In genomic region chr21:37562920-37563640, GRCh38 we compare ENCODE assay signal across 8 cellular contexts.
DNase-seq lines count a peak whose midpoint lies in the region; ATAC-seq, FAIRE-seq and TF ChIP-seq lines count a peak whose summit lies in the region.

No MANE protein-coding gene starts in this region.

- no peaks in the 10 kb centered on the region for H3K36me3 Mint-ChIP-seq in activated CD8-positive, alpha-beta T cell treated with anti-CD3 and anti-CD28 coated beads, Interleukin-2, amount 10 ng/mL, durations not matched to agents 7 days and 5 days (ENCODE audit: low read depth)

- H3K36me3 ChIP-seq in ACC112 (ENCODE audit: insufficient read depth, low read length) (no peaks in the 10 kb centered on the region), cardiac muscle cell (no peaks in the 10 kb centered on the region)

- peak overlapping the region; percentile 58 for H2AFZ ChIP-seq in ACC112 (ENCODE audit: low read length, unreplicated experiment)

- peaks cover 4% of the 10 kb centered on the region for H3K9me3 Mint-ChIP-seq in activated CD8-positive, alpha-beta T cell treated with anti-CD3 and anti-CD28 coated beads, Interleukin-2, amount 10 ng/mL, durations not matched to agents 7 days and 5 days (ENCODE audit: insufficient read depth)

- peak overlapping the region; percentile 84 for H3K4me3 Mint-ChIP-seq in activated CD8-positive, alpha-beta T cell treated with anti-CD3 and anti-CD28 coated beads, Interleukin-2, amount 10 ng/mL, durations not matched to agents 7 days and 5 days

- ATAC-seq in GM18511 (IDR thresholded peaks at IDR 0.05; ENCODE audit: unreplicated experiment) (peak; percentile 29), HG03159 (IDR thresholded peaks at IDR 0.05; ENCODE audit: unreplicated experiment) (peak; percentile 7), esophagus mucosa (no peak)
- peak; percentile 4 for ATAC-seq in activated CD8-positive, alpha-beta T cell treated with anti-CD3 and anti-CD28 coated beads, Interleukin-2, amount 10 ng/mL, durations not matched to agents 7 days and 5 days

- H3K4me3 ChIP-seq in ACC112 (ENCODE audit: low read depth, low read length) (peak overlapping the region; percentile 81), cardiac muscle cell (peak overlapping the region; percentile 21)

- H3K27me3 Mint-ChIP-seq in activated CD8-positive, alpha-beta T cell treated with anti-CD3 and anti-CD28 coated beads, Interleukin-2, amount 10 ng/mL, durations not matched to agents 7 days and 5 days (ENCODE audit: low read depth): peaks cover 2% of the 10 kb centered on the region

- H3K27me3 ChIP-seq in ACC112 (ENCODE audit: insufficient read depth, low read length): 0 out of 2 replicates have a peak, but pooled peaks cover under 1% of the 10 kb centered on the region
- no peaks in the 10 kb centered on the region for H3K27me3 ChIP-seq in cardiac muscle cell

- H3K9me3 ChIP-seq in cardiac muscle cell (ENCODE audit: low read depth): no peaks in the 10 kb centered on the region

- no peak for FAIRE-seq in frontal cortex (lab: Jason Lieb, UNC)

- TF ChIP-seq CTCF in cardiac muscle cell (IDR thresholded peaks at IDR 0.05; ENCODE audit: low read depth, low read length): no peak

- DNase-seq in activated CD8-positive, alpha-beta T cell treated with anti-CD3 and anti-CD28 coated beads, Interleukin-2, amount 10 ng/mL, durations not matched to agents 7 days and 5 days: no peak
- DNase-seq in cardiac muscle cell (ENCODE audit: low read depth in 1 of 2, low spot score in 1 of 2) (no peak), frontal cortex (ENCODE audit: low spot score in 2 of 2) (no peak)
- DNase-seq in stimulated activated CD8-positive, alpha-beta memory T cell treated with anti-CD3 and anti-CD28 coated beads, Interleukin-4, amount 100 ng/mL, for 48 hours: peak; percentile 48

- POLR2A ChIA-PET in activated CD8-positive, alpha-beta T cell treated with anti-CD3 and anti-CD28 coated beads, Interleukin-2, amount 10 ng/mL, durations not matched to agents 7 days and 5 days (lab: Charles Lee): interaction anchor here (0.6 to 2.0 kb wide), 15 partner anchors 8 to 1620 kb away, joined by 3 to 17 read pairs (median 4); partner anchors contain the start of genes DYRK1A, PSMG1 and VPS26C

- CTCF ChIA-PET in activated CD8-positive, alpha-beta T cell treated with anti-CD3 and anti-CD28 coated beads, Interleukin-2, amount 10 ng/mL, durations not matched to agents 7 days and 5 days (lab: Charles Lee): interaction anchor here (0.8 to 2.2 kb wide), 19 partner anchors 8 to 396 kb away, joined by 3 to 15 read pairs (median 4); no protein-coding TSS in a partner anchor

- H3K4me1 ChIP-seq in ACC112 (ENCODE audit: control insufficient read depth, insufficient read depth, low read length, unreplicated experiment) (peaks cover 15% of the 10 kb centered on the region), cardiac muscle cell (ENCODE audit: low read depth) (peaks cover 6% of the 10 kb centered on the region)

- H3K4me1 Mint-ChIP-seq in activated CD8-positive, alpha-beta T cell treated with anti-CD3 and anti-CD28 coated beads, Interleukin-2, amount 10 ng/mL, durations not matched to agents 7 days and 5 days (ENCODE audit: low read depth): peaks cover 34% of the 10 kb centered on the region

- H3K79me2 ChIP-seq in ACC112 (ENCODE audit: control insufficient read depth, insufficient read depth, low read length, unreplicated experiment): no peaks in the 10 kb centered on the region

- H3K27ac ChIP-seq in ACC112 (ENCODE audit: low read depth, low read length): peak overlapping the region; percentile 90
- H3K27ac ChIP-seq in cardiac muscle cell: no peak overlapping the region

- H3K27ac Mint-ChIP-seq in activated CD8-positive, alpha-beta T cell treated with anti-CD3 and anti-CD28 coated beads, Interleukin-2, amount 10 ng/mL, durations not matched to agents 7 days and 5 days: peak overlapping the region; percentile 98
